Comparison of ENCODE assay signal across 10 cellular contexts in the genomic region with DNA sequence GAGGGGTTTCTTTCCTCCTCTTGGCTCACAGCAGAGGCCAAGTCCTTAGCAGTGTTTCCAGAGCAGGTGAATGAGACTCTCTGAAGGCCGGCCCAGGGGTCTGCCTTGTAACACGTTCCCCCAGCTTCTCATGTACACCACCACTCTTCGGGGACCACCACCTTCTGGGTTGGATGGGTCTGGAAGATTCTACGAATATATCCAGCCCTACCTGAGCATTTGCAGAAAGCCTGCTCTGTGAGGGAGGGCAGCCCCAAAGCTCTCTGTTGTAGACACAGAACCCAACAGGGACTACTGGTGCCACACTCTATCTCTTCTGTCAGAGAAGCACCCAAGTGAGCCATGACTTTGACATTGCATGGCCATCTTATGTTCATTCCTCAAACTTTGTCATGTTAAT.
A peak's percentile ranks its signal among the peaks of the same experiment; 100 is the strongest.
DNase-seq lines count a peak whose midpoint lies in the region; ATAC-seq and TF ChIP-seq lines count a peak whose summit lies in the region.
"Had no signal": no experiment of that assay in that cellular context is flagged by ENCODE, and none has a peak within 500 bp of the region (broad histone marks: within the 10 kb centered on the region; RNA-seq: fewer than 3 reads in every experiment).

No MANE protein-coding gene starts in this region.

- H3K9me3 ChIP-seq in breast epithelium (no peaks in the 10 kb centered on the region), lower lobe of right lung (no peaks in the 10 kb centered on the region), thymus (ENCODE audit: control insufficient read depth) (no peaks in the 10 kb centered on the region)

- peak overlapping the region; percentile 71 for H3K4me3 Mint-ChIP-seq in MCF 10A (ENCODE audit: unreplicated experiment)
- peak overlapping the region; percentile 76 for H3K4me3 Mint-ChIP-seq in activated CD8-positive, alpha-beta T cell treated with anti-CD3 and anti-CD28 coated beads for 36 hours

- no peaks in the 10 kb centered on the region for H3K27me3 ChIP-seq in breast epithelium
- no peaks in the 10 kb centered on the region for H3K27me3 ChIP-seq in lower lobe of right lung (ENCODE audit: low read depth)
- H3K27me3 ChIP-seq in thymus (ENCODE audit: control insufficient read depth, insufficient read depth), result no peaks in the 10 kb centered on the region

- no peak for TF ChIP-seq CTCF in MCF 10A (IDR thresholded peaks at IDR 0.05; ENCODE audit: unreplicated experiment)
- TF ChIP-seq CTCF in breast epithelium (IDR thresholded peaks at IDR 0.05), result no peak
- no peak for TF ChIP-seq CTCF in activated CD8-positive, alpha-beta T cell treated with anti-CD3 and anti-CD28 coated beads for 36 hours (IDR thresholded peaks at IDR 0.05)
- no peak for TF ChIP-seq CTCF in lower lobe of right lung (IDR thresholded peaks at IDR 0.05)

- H3K36me3 ChIP-seq in breast epithelium (no peaks in the 10 kb centered on the region), lower lobe of right lung (no peaks in the 10 kb centered on the region), thymus (ENCODE audit: control insufficient read depth, insufficient read depth) (peaks cover 22% of the 10 kb centered on the region)

- CTCF ChIA-PET in MCF 10A (lab: Yijun Ruan, JAX), result interaction anchor here (0.9 to 6.5 kb wide), 6 partner anchors 9 to 189 kb away, joined by 3 to 46 read pairs (median 8); no protein-coding TSS in a partner anchor
- CTCF ChIA-PET in activated CD8-positive, alpha-beta T cell treated with anti-CD3 and anti-CD28 coated beads for 36 hours (lab: Charles Lee), result interaction anchor here (1.1 to 5.2 kb wide), 10 partner anchors 9 to 61 kb away, joined by 4 to 33 read pairs (median 8); partner anchors contain the start of gene CD247

- ATAC-seq in activated CD8-positive, alpha-beta T cell treated with anti-CD3 and anti-CD28 coated beads for 36 hours, result no peak
- ATAC-seq in lower lobe of right lung (no peak), HG02678 (IDR thresholded peaks at IDR 0.05; ENCODE audit: unreplicated experiment) (no peak)

- WGBS in thymus, result 84% methylated on average over 4 of the region's 4 CpGs

- POLR2A ChIA-PET in MCF 10A (lab: Yijun Ruan, JAX), result interaction anchor here (0.5 to 2.4 kb wide), 3 partner anchors 12 to 236 kb away, joined by 3 to 12 read pairs (median 7); partner anchors contain the start of gene POU2F1
- POLR2A ChIA-PET in activated CD8-positive, alpha-beta T cell treated with anti-CD3 and anti-CD28 coated beads for 36 hours (lab: Charles Lee), result interaction anchor here (0.8 to 5.7 kb wide), 13 partner anchors 8 to 177 kb away, joined by 3 to 85 read pairs (median 12); partner anchors contain the start of gene CD247

- H3K36me3 Mint-ChIP-seq in MCF 10A (ENCODE audit: insufficient read depth, unreplicated experiment), result no peaks in the 10 kb centered on the region
- peaks cover 57% of the 10 kb centered on the region for H3K36me3 Mint-ChIP-seq in activated CD8-positive, alpha-beta T cell treated with anti-CD3 and anti-CD28 coated beads for 36 hours (ENCODE audit: low read depth)

- no peaks in the 10 kb centered on the region for H3K27me3 Mint-ChIP-seq in MCF 10A (ENCODE audit: insufficient read depth, unreplicated experiment)
- no peaks in the 10 kb centered on the region for H3K27me3 Mint-ChIP-seq in activated CD8-positive, alpha-beta T cell treated with anti-CD3 and anti-CD28 coated beads for 36 hours

- peak overlapping the region; percentile 47 for H3K27ac Mint-ChIP-seq in MCF 10A (ENCODE audit: low read depth, unreplicated experiment)
- peak overlapping the region; percentile 88 for H3K27ac Mint-ChIP-seq in activated CD8-positive, alpha-beta T cell treated with anti-CD3 and anti-CD28 coated beads for 36 hours

- TF ChIP-seq POLR2A in breast epithelium (IDR thresholded peaks at IDR 0.05), result no peak

- peaks cover 0 to 6% of the 10 kb centered on the region in 2 donors for H3K4me1 ChIP-seq in breast epithelium
- peaks cover 12% of the 10 kb centered on the region for H3K4me1 ChIP-seq in lower lobe of right lung
- H3K4me1 ChIP-seq in thymus (ENCODE audit: control insufficient read depth, insufficient read depth, low read length), result peaks cover 43% of the 10 kb centered on the region

- no peaks in the 10 kb centered on the region for H3K4me1 Mint-ChIP-seq in MCF 10A (ENCODE audit: insufficient read depth, unreplicated experiment)
- H3K4me1 Mint-ChIP-seq in activated CD8-positive, alpha-beta T cell treated with anti-CD3 and anti-CD28 coated beads for 36 hours (ENCODE audit: low read depth), result peaks cover 72% of the 10 kb centered on the region

- H3K4me3 ChIP-seq in breast epithelium, result peak overlapping the region in 1 of 3 donors; percentile 81
- no peak overlapping the region for H3K4me3 ChIP-seq in lower lobe of right lung
- peak overlapping the region; percentile 82 for H3K4me3 ChIP-seq in thymus (ENCODE audit: low read length)

- no peaks in the 10 kb centered on the region for H3K9me3 Mint-ChIP-seq in MCF 10A (ENCODE audit: unreplicated experiment)
- no peaks in the 10 kb centered on the region for H3K9me3 Mint-ChIP-seq in activated CD8-positive, alpha-beta T cell treated with anti-CD3 and anti-CD28 coated beads for 36 hours

- DNase-seq in MCF 10A (ENCODE audit: unreplicated experiment) (no peak), breast epithelium (ENCODE audit: low spot score in 2 of 2) (no peak), lower lobe of right lung (no peak), dermis blood vessel endothelial cell (no peak)
- DNase-seq in activated CD8-positive, alpha-beta T cell treated with anti-CD3 and anti-CD28 coated beads for 36 hours, result peak; percentile 32
- no peak for DNase-seq in central memory CD4-positive, alpha-beta T cell
- DNase-seq: AML-193, SHP77 treated with DMSO at 0.1 percent for 48 hours had no signal

- intact Hi-C loops in MCF 10A (cut with micrococcal nuclease), result no loop called here
- intact Hi-C loops in breast epithelium (cut with DNase I; ENCODE audit: low total_unique reads), result no loop called here
- intact Hi-C loops in activated CD8-positive, alpha-beta T cell treated with anti-CD3 and anti-CD28 coated beads for 36 hours (cut with micrococcal nuclease), result loop anchor here (5.0 kb wide), 1 partner anchor 61 kb away; the partner anchor contains the start of gene CD247
- intact Hi-C loops in lower lobe of right lung (cut with DNase I), result no loop called here

- no TSS peak for BruUV-seq in MCF 10A (replicated peaks; lab: Mats Ljungman, UMichigan)

- H3K27ac ChIP-seq in breast epithelium, result peak overlapping the region in 1 of 2 donors; percentile 2
- peak overlapping the region; percentile 82 for H3K27ac ChIP-seq in lower lobe of right lung
- H3K27ac ChIP-seq in thymus (ENCODE audit: low read depth), result peak overlapping the region; percentile 98
